ENCODE assay signal across 7 cellular contexts in the genomic region with DNA sequence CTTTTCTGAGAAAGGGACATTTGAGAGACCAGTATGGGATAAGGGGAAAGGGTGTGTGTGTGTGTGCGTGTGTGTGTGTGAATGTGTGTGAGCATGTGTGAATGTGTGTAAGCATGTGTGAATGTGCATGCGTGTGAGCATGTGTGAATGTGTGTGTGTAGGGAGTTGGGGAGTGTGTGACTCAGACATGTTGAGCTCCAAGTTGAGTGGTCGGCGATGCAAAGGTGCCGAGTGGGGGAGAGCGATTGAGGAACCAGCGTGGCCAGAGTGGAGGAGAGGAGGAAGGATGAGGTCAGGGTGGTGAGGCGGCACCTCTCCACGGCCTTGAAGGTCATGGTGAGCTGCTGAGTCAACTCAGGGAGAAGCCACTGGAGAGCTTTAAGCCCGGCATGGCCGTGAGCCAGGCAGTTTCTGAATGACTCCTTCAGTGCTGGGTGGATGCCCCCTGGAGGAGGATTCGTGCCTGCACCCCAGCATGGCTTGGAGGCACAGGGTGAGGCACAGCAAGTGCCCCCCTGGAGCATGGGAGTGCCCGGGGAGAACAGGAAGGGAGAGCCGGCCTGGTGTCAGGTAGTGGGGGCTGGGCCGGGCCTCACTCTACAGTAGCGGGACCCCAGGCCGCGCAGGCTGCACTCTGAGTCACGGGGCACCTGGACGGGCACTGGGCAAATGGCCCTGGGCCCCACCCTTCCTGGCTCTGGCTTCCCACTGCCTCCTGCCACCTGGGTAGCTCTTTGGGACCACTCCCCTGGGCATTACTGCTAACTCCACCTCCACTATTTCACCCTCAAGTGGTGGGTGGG. TPM values are rescaled to one million over a fixed set of nuclear protein-coding genes. Genes with fewer than 3 reads are reported as not detected.
DNase-seq lines count a peak whose midpoint lies in the region; ATAC-seq, FAIRE-seq and TF ChIP-seq lines count a peak whose summit lies in the region.

No MANE protein-coding gene starts in this region.

- no peak overlapping the region for H3K4me3 Mint-ChIP-seq in activated T-cell treated with anti-CD3 and anti-CD28 coated beads, Interleukin-2, amount 50 U/mL, for 24 hours

- ATAC-seq in HG03108 (IDR thresholded peaks at IDR 0.05; ENCODE audit: unreplicated experiment) (peak; percentile 49), Panc1 (peak; percentile 86), foreskin keratinocyte (peak; percentile 57)

- in situ Hi-C loops in Panc1 (cut with HindIII; ENCODE audit: low pct_unique_long_range_greater_than_20kb, low sequenced_read_pairs) = no loop called here

- H3K36me3 ChIP-seq in Panc1 (ENCODE audit: control insufficient read depth, insufficient read depth, low read length) = no peaks in the 10 kb centered on the region
- H3K36me3 ChIP-seq in prostate gland = no peaks in the 10 kb centered on the region

- peaks cover 28% of the 10 kb centered on the region for H3K4me1 Mint-ChIP-seq in activated T-cell treated with anti-CD3 and anti-CD28 coated beads, Interleukin-2, amount 50 U/mL, for 24 hours (ENCODE audit: low read depth)

- no peaks in the 10 kb centered on the region for H3K27me3 Mint-ChIP-seq in activated T-cell treated with anti-CD3 and anti-CD28 coated beads, Interleukin-2, amount 50 U/mL, for 24 hours

- peaks cover 26% of the 10 kb centered on the region for H3K4me1 ChIP-seq in Panc1 (ENCODE audit: control insufficient read depth, insufficient read depth, low read length)
- peaks cover 24% of the 10 kb centered on the region for H3K4me1 ChIP-seq in foreskin keratinocyte
- peaks cover 2% of the 10 kb centered on the region for H3K4me1 ChIP-seq in prostate gland (replicated peaks)

- peak overlapping the region in 1 of 2 experiments; percentile 28; a peak in 2 of 4 replicates for H3K4me3 ChIP-seq in Panc1 (ENCODE audit: low read depth in 2 of 2, low read length in 2 of 2)
- H3K4me3 ChIP-seq in prostate gland = no peak overlapping the region

- FAIRE-seq in GM12892 (lab: Jason Lieb, UNC) = peak; percentile 95

- H3K36me3 Mint-ChIP-seq in activated T-cell treated with anti-CD3 and anti-CD28 coated beads, Interleukin-2, amount 50 U/mL, for 24 hours (ENCODE audit: low read depth) = peaks cover 5% of the 10 kb centered on the region

- BruUV-seq in Panc1 (replicated peaks; lab: Mats Ljungman, UMichigan) = no TSS peak

- WGBS in prostate gland = 44% methylated on average over 17 of the region's 20 CpGs

- DNase-seq in GM12892 (ENCODE audit: insufficient read length) = peak; percentile 89
- DNase-seq in Panc1 (ENCODE audit: low read depth, low spot score) = peak; percentile 80
- DNase-seq in activated T-cell treated with anti-CD3 and anti-CD28 coated beads, Interleukin-2, amount 50 U/mL, for 24 hours = peak; percentile 81
- peak; percentile 74 to 89 for DNase-seq in foreskin keratinocyte
- peak; percentile 58 for DNase-seq in prostate gland (ENCODE audit: low spot score)
- no peak for DNase-seq in HuH-7.5 (ENCODE audit: low spot score)

- peak overlapping the region; percentile 61 for H3K27ac ChIP-seq in Panc1 (ENCODE audit: low read length)
- H3K27ac ChIP-seq in foreskin keratinocyte = peak overlapping the region; percentile 48
- H3K27ac ChIP-seq in prostate gland = no peak overlapping the region

- TF ChIP-seq POLR2A in GM12892 (IDR thresholded peaks at IDR 0.05; ENCODE audit: low read depth, low read length) (peak; percentile 43), prostate gland (IDR thresholded peaks at IDR 0.05) (no peak)

- peak overlapping the region; percentile 82 for H3K27ac Mint-ChIP-seq in activated T-cell treated with anti-CD3 and anti-CD28 coated beads, Interleukin-2, amount 50 U/mL, for 24 hours

- H3K9me3 Mint-ChIP-seq in activated T-cell treated with anti-CD3 and anti-CD28 coated beads, Interleukin-2, amount 50 U/mL, for 24 hours = no peaks in the 10 kb centered on the region

- POLR2A ChIA-PET in Panc1 (lab: Charles Lee) = interaction anchor here (0.5 to 1.8 kb wide), 6 partner anchors 9 to 147 kb away, joined by 3 to 12 read pairs (median 3); partner anchors contain the start of genes PRDX5 and TRMT112

- no peaks in the 10 kb centered on the region for H3K9me3 ChIP-seq in Panc1 (ENCODE audit: control insufficient read depth, insufficient read depth, low read depth, low read length)
- no peaks in the 10 kb centered on the region for H3K9me3 ChIP-seq in prostate gland

- no peaks in the 10 kb centered on the region for H3K27me3 ChIP-seq in Panc1 (ENCODE audit: control insufficient read depth, insufficient read depth, low read length)
- H3K27me3 ChIP-seq in foreskin keratinocyte = no peaks in the 10 kb centered on the region
- H3K27me3 ChIP-seq in prostate gland (replicated peaks; ENCODE audit: insufficient read depth) = no peaks in the 10 kb centered on the region

- CTCF ChIA-PET in Panc1 (lab: Charles Lee) = interaction anchor here (0.6 to 1.9 kb wide), 9 partner anchors 9 to 152 kb away, joined by 3 to 16 read pairs (median 4); partner anchors contain the start of genes PRDX5 and TRMT112

- intact Hi-C loops in Panc1 (cut with micrococcal nuclease; ENCODE audit: unreplicated experiment) (no loop called here), prostate gland (cut with DNase I) (no loop called here)

- no peak; the same call in 1 of the 2 replicates for TF ChIP-seq CTCF in Panc1 (IDR thresholded peaks at IDR 0.05)
- peak; percentile 93 for TF ChIP-seq CTCF in foreskin keratinocyte (conservative IDR thresholded peaks at IDR 0.05)
- TF ChIP-seq CTCF in prostate gland (IDR thresholded peaks at IDR 0.05) = peak in 2 of 4 experiments; percentile 44 to 75

RNA-seq across cellular contexts. Expression of gene CCDC88B, which starts 8.2 kb away (rescaled TPM):
- polyA plus RNA-seq in GM12892 (2012; ENCODE audit: missing spikeins) = 39.1 TPM
- total RNA-seq in Panc1 (2021; ENCODE audit: unreplicated experiment) (17.1 TPM), foreskin keratinocyte (4.9 and 7.6 TPM in 2 replicates), prostate gland (1 to 10 TPM; 3.0 to 10.0 TPM)
- polyA plus RNA-seq in Panc1 (2012; ENCODE audit: insufficient read length) = 36.1 TPM
- 5.3 and 8.9 TPM in 2 replicates for polyA plus RNA-seq in foreskin keratinocyte

RNA-seq across cellular contexts. Expression of gene PRDX5, which starts 13.8 kb away (rescaled TPM):
- 226 TPM for polyA plus RNA-seq in GM12892 (2012; ENCODE audit: missing spikeins)
- total RNA-seq in Panc1 (2021; ENCODE audit: unreplicated experiment) (492 TPM), foreskin keratinocyte (399 and 407 TPM in 2 replicates), prostate gland (100 to 1,000 TPM; 224 to 303 TPM)
- 1,326 TPM for polyA plus RNA-seq in Panc1 (2012; ENCODE audit: insufficient read length)
- 685 and 769 TPM in 2 replicates for polyA plus RNA-seq in foreskin keratinocyte

RNA-seq across cellular contexts. Expression of gene TRMT112, which starts 14.4 kb away (rescaled TPM):
- 253 TPM for polyA plus RNA-seq in GM12892 (2012; ENCODE audit: missing spikeins)
- total RNA-seq in Panc1 (2021; ENCODE audit: unreplicated experiment) (341 TPM), foreskin keratinocyte (386 and 447 TPM in 2 replicates), prostate gland (100 to 1,000 TPM; 328 to 400 TPM)
- polyA plus RNA-seq in Panc1 (2012; ENCODE audit: insufficient read length) = 654 TPM
- 422 and 522 TPM in 2 replicates for polyA plus RNA-seq in foreskin keratinocyte

RNA-seq across cellular contexts. Expression of gene ESRRA, which starts 26.4 kb away (rescaled TPM):
- polyA plus RNA-seq in GM12892 (2012; ENCODE audit: missing spikeins) = 8.9 TPM
- total RNA-seq in Panc1 (2021; ENCODE audit: unreplicated experiment) (81.6 TPM), foreskin keratinocyte (49.1 and 50.9 TPM in 2 replicates), prostate gland (10 to 100 TPM; 38.7 to 54.7 TPM)
- 60.2 TPM for polyA plus RNA-seq in Panc1 (2012; ENCODE audit: insufficient read length)
- polyA plus RNA-seq in foreskin keratinocyte = 46.1 and 49.9 TPM in 2 replicates

RNA-seq across cellular contexts. Expression of gene RPS6KA4, which starts 27.2 kb away (rescaled TPM):
- polyA plus RNA-seq in GM12892 (2012; ENCODE audit: missing spikeins) = 9.3 TPM
- 74.0 TPM for total RNA-seq in Panc1 (2021; ENCODE audit: unreplicated experiment)
- polyA plus RNA-seq in Panc1 (2012; ENCODE audit: insufficient read length) = 74.3 TPM
- total RNA-seq in foreskin keratinocyte = 86.1 and 87.6 TPM in 2 replicates
- 69.4 and 74.6 TPM in 2 replicates for polyA plus RNA-seq in foreskin keratinocyte
- total RNA-seq in prostate gland = 10 to 100 TPM; 18.9 to 23.7 TPM

Comparison
In these comparisons a context has a peak if more than half of its experiments do, and no peak if none do; other contexts are left out.
1. H3K27ac ChIP-seq: peak in Panc1 (single experiment) and foreskin keratinocyte (single experiment); none in prostate gland (0 of 2).
2. Peak in every context shown above with its lines, with median percentiles within 50 percentile points of each other: ATAC-seq.